1 cellular context compared by ENCODE assay signal in the genomic region with DNA sequence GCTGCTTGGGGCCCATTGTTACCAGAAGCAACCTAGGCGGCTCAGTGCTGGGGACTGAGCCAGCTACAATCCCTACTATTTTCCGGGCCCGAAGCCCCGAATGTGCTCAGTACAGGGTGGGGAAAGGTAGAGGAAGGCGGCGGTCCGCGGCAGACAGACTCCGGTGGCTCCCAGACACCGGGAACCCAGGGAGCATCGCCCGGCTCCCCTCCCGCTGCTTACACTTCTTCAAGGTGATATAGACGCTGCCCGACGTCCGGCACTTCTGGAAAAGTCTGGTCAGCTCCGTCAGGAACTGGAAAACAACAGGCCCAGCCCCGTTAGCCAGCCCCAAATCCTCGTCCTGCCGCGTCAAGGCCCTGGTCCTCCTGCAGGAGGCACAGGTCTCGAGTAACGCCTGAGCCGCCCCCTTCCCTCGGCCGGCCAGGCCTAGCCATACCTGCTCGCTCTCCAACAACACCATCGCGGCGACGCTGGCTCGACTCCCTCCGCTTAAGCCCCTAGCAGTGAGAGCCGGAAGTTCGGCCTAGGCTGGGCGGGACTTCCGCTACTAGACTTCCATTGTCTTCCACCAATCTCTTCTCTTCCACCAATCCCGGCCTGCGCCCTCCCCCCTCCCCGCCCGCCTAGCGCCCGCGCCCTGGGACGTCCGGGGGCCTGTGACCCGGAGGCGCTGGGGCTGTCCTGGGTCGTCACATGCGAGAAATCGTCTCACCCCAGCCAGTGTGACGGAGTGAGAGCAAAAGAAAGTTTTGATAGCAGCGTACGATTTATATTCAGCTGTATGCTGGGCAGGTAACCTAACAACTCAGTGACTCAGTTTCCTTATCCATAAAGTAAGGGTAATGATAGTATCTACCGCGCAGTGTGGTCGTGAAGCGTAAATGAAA.
TF ChIP-seq lines count a peak whose summit lies in the region.

Gene SRP14, minus strand, starts transcription at position 528 of the 890 bp plus-strand sequence. Its CDS starts 65 bp downstream, at position 463.

TF ChIP-seq in K562, 482 proteins besides CTCF, POLR2A, EP300 and RAD21 (continued from another document and continues in another):
- TF ChIP-seq, protein P1, sequence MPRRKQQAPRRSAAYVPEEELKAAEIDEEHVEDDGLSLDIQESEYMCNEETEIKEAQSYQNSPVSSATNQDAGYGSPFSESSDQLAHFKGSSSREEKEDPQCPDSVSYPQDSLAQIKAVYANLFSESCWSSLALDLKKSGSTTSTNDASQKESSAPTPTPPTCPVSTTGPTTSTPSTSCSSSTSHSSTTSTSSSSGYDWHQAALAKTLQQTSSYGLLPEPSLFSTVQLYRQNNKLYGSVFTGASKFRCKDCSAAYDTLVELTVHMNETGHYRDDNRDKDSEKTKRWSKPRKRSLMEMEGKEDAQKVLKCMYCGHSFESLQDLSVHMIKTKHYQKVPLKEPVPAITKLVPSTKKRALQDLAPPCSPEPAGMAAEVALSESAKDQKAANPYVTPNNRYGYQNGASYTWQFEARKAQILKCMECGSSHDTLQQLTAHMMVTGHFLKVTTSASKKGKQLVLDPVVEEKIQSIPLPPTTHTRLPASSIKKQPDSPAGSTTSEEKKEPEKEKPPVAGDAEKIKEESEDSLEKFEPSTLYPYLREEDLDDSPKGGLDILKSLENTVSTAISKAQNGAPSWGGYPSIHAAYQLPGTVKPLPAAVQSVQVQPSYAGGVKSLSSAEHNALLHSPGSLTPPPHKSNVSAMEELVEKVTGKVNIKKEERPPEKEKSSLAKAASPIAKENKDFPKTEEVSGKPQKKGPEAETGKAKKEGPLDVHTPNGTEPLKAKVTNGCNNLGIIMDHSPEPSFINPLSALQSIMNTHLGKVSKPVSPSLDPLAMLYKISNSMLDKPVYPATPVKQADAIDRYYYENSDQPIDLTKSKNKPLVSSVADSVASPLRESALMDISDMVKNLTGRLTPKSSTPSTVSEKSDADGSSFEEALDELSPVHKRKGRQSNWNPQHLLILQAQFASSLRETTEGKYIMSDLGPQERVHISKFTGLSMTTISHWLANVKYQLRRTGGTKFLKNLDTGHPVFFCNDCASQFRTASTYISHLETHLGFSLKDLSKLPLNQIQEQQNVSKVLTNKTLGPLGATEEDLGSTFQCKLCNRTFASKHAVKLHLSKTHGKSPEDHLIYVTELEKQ (CRISPR knock-in tag; IDR thresholded peaks at IDR 0.05), result no peak
- TF ChIP-seq MECOM (CRISPR knock-in tag; IDR thresholded peaks at IDR 0.05) (peak; percentile 44; the same call in 1 of the 2 replicates), KLF13 (tag; IDR thresholded peaks at IDR 0.05; ENCODE audit: borderline replicate concordance, low read depth) (peak; percentile 6; the same call in 1 of the 2 replicates), CEBPZ (IDR thresholded peaks at IDR 0.05; ENCODE audit: borderline replicate concordance, low read depth, low read length) (no peak), POLR2H (tag; IDR thresholded peaks at IDR 0.05; ENCODE audit: low read depth) (no peak; the same call in 1 of the 2 replicates), MTA1 (IDR thresholded peaks at IDR 0.05; ENCODE audit: borderline replicate concordance) (no peak), MYC (IDR thresholded peaks at IDR 0.05; ENCODE audit: low read depth, low read length) (peak; percentile 60), MYC (CRISPR knock-in tag; IDR thresholded peaks at IDR 0.05; ENCODE audit: borderline replicate concordance, low read depth) (no peak), TFAP4 (CRISPR knock-in tag; IDR thresholded peaks at IDR 0.05; ENCODE audit: borderline replicate concordance) (peak; percentile 67; the same call in 1 of the 2 replicates), SREBF1 (IDR thresholded peaks at IDR 0.05; ENCODE audit: borderline replicate concordance, low read depth, low read length) (no peak), MTA2 (IDR thresholded peaks at IDR 0.05; ENCODE audit: low read depth) (no peak), HNRNPUL1 (IDR thresholded peaks at IDR 0.05; ENCODE audit: low read length) (no peak), FOXJ2 (tag; IDR thresholded peaks at IDR 0.05) (no peak), ZNF512 (tag; IDR thresholded peaks at IDR 0.05) (no peak), KDM1A (IDR thresholded peaks at IDR 0.05) (no peak), LCOR (CRISPR knock-in tag; IDR thresholded peaks at IDR 0.05) (no peak), ZNF140 (CRISPR knock-in tag; IDR thresholded peaks at IDR 0.05) (no peak), ZNF384 (IDR thresholded peaks at IDR 0.05; ENCODE audit: low read depth, low read length) (no peak), MAZ (CRISPR knock-in tag; conservative IDR thresholded peaks at IDR 0.05 in 1 of 2, IDR thresholded peaks at IDR 0.05 in 1 of 2) (peak; percentile 67 to 91), TAF7 (tag; IDR thresholded peaks at IDR 0.05) (0 out of 2 replicates have a peak, but pooled peaks have one; percentile 56), HNRNPLL (IDR thresholded peaks at IDR 0.05; ENCODE audit: low read depth, low read length, poor library complexity, severe bottlenecking) (peak; percentile 10), TCF15 (CRISPR knock-in tag; IDR thresholded peaks at IDR 0.05) (no peak), ZMIZ1 (IDR thresholded peaks at IDR 0.05; ENCODE audit: low read depth in 2 of 2, low read length in 2 of 2) (peak in 1 of 2 experiments; percentile 44; a peak in 1 of 4 replicates), KLF10 (CRISPR knock-in tag; IDR thresholded peaks at IDR 0.05) (no peak), ARID1B (IDR thresholded peaks at IDR 0.05) (0 out of 2 replicates have a peak, but pooled peaks have one; percentile 14), GABPB1 (CRISPR knock-in tag; IDR thresholded peaks at IDR 0.05) (peak; percentile 94), SP1 (CRISPR knock-in tag; IDR thresholded peaks at IDR 0.05) (no peak; the same call in 1 of the 2 replicates), LEF1 (IDR thresholded peaks at IDR 0.05) (no peak), KDM4B (IDR thresholded peaks at IDR 0.05; ENCODE audit: borderline replicate concordance in 2 of 2, low read depth in 1 of 2) (peak in 1 of 2 experiments; percentile 94; a peak in 2 of 4 replicates), MAFG (tag; conservative IDR thresholded peaks at IDR 0.05) (0 out of 2 replicates have a peak, but pooled peaks have one; percentile 5), ELF2 (CRISPR knock-in tag; IDR thresholded peaks at IDR 0.05) (peak; percentile 50; the same call in 1 of the 2 replicates), CXXC5 (CRISPR knock-in tag; IDR thresholded peaks at IDR 0.05) (peak; percentile 80), PCBP1 (IDR thresholded peaks at IDR 0.05; ENCODE audit: low read depth, low read length, poor library complexity, severe bottlenecking) (no peak), RBM22 (IDR thresholded peaks at IDR 0.05; ENCODE audit: low read depth, low read length, poor library complexity, severe bottlenecking) (peak; percentile 47), ZFX (CRISPR knock-in tag; IDR thresholded peaks at IDR 0.05) (peak; percentile 98), PHF21A (IDR thresholded peaks at IDR 0.05; ENCODE audit: borderline replicate concordance, low read depth) (peak; percentile 84), PHF8 (IDR thresholded peaks at IDR 0.05; ENCODE audit: borderline replicate concordance, low read length) (peak; percentile 99), ARID2 (IDR thresholded peaks at IDR 0.05) (no peak), GTF2A2 (tag; IDR thresholded peaks at IDR 0.05) (no peak), ZBTB49 (CRISPR knock-in tag; IDR thresholded peaks at IDR 0.05; ENCODE audit: borderline replicate concordance) (no peak)
- TF ChIP-seq, protein P2, sequence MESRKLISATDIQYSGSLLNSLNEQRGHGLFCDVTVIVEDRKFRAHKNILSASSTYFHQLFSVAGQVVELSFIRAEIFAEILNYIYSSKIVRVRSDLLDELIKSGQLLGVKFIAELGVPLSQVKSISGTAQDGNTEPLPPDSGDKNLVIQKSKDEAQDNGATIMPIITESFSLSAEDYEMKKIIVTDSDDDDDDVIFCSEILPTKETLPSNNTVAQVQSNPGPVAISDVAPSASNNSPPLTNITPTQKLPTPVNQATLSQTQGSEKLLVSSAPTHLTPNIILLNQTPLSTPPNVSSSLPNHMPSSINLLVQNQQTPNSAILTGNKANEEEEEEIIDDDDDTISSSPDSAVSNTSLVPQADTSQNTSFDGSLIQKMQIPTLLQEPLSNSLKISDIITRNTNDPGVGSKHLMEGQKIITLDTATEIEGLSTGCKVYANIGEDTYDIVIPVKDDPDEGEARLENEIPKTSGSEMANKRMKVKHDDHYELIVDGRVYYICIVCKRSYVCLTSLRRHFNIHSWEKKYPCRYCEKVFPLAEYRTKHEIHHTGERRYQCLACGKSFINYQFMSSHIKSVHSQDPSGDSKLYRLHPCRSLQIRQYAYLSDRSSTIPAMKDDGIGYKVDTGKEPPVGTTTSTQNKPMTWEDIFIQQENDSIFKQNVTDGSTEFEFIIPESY (CRISPR knock-in tag; IDR thresholded peaks at IDR 0.05), result peak; percentile 25; the same call in 1 of the 2 replicates
